Comparison of ENCODE assay signal across 16 cellular contexts in the genomic region with DNA sequence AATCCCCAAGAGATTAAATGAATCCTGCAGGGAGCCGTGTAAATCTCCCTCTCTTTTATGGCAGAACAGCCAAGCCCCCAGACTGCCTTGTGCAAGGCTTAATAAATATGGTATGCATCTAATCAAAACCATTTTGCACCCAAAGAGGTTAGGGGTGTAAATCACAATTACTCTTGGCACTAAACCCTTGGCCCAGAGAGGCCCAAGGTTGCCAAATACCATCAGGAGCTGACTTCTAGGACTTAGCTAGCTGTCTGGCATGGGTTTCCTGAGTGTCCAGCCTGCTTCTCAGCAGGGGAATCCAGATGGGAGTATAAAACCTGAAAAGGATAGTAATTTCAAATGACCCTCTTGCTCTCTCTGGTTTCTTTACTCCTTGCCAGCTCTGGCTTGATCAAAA.
DNase-seq lines count a peak whose midpoint lies in the region; TF ChIP-seq lines count a peak whose summit lies in the region.
"Had no signal": no experiment of that assay in that cellular context is flagged by ENCODE, and none has a peak within 500 bp of the region (broad histone marks: within the 10 kb centered on the region; RNA-seq: fewer than 3 reads in every experiment).

No MANE protein-coding gene starts in this region.

- H3K9me3 ChIP-seq in esophagus squamous epithelium = no peaks in the 10 kb centered on the region
- H3K9me3 ChIP-seq: BLaER1, Caco-2 had no signal

- DNase-seq in NCI-H2227 (lab: John Stamatoyannopoulos, UW; ENCODE audit: unreplicated experiment) (peak; percentile 17), NCI-H2227 treated with DMSO at 0.1 percent for 48 hours (lab: John Stamatoyannopoulos, UW) (no peak), cerebellar cortex (ENCODE audit: low spot score) (peak; percentile 16), islet precursor cell (peak; percentile 40), mesenteric fat pad (ENCODE audit: low spot score) (no peak), SK-N-DZ (ENCODE audit: low spot score) (no peak), esophagus squamous epithelium (lab: John Stamatoyannopoulos, UW) (no peak), cardiac septum (ENCODE audit: low spot score) (no peak)
- DNase-seq: AML-193; Caco-2; CD8-positive, alpha-beta memory T cell; DND-41; GF-D8; HCEC 1CT had no signal

- H3K27ac ChIP-seq in esophagus squamous epithelium = no peak overlapping the region
- H3K27ac ChIP-seq: 22Rv1, BLaER1 had no signal

- no peak for TF ChIP-seq POLR2A in esophagus squamous epithelium (IDR thresholded peaks at IDR 0.05)

- WGBS in esophagus squamous epithelium, 2 donors = 26 to 43% methylated on average over 1 of the region's 1 CpG

- no peak for TF ChIP-seq CTCF in esophagus squamous epithelium (IDR thresholded peaks at IDR 0.05)

- no peak overlapping the region for H3K4me3 ChIP-seq in esophagus squamous epithelium
- H3K4me3 ChIP-seq: BLaER1 had no signal

- H3K27me3 ChIP-seq in esophagus squamous epithelium = peaks cover 0 to 9% (median 0%) of the 10 kb centered on the region in 4 donors
- H3K27me3 ChIP-seq: BLaER1 had no signal

- intact Hi-C loops in esophagus squamous epithelium (cut with DNase I) = no loop called here
- intact Hi-C loops in cardiac septum (cut with DNase I) = loop anchor here (10.0 kb wide), 1 partner anchor 162 kb away; no protein-coding TSS in a partner anchor

- no peaks in the 10 kb centered on the region for H3K4me1 ChIP-seq in esophagus squamous epithelium
- H3K4me1 ChIP-seq: Caco-2 had no signal

- no peaks in the 10 kb centered on the region for H3K36me3 ChIP-seq in esophagus squamous epithelium
- H3K36me3 ChIP-seq: BLaER1 had no signal

Comparison
In these comparisons a context has a peak if more than half of its experiments do, and no peak if none do; other contexts are left out.
1. DNase-seq: peak in NCI-H2227 (single experiment), cerebellar cortex (single experiment) and islet precursor cell (single experiment); none in NCI-H2227 treated with DMSO at 0.1 percent for 48 hours (single experiment), mesenteric fat pad (single experiment), SK-N-DZ (single experiment), esophagus squamous epithelium (single experiment) and cardiac septum (single experiment).